In genomic region chr5:160315968-160316367, GRCh38 we compare ENCODE assay signal across 11 cellular contexts. TPM values are rescaled to one million over a fixed set of nuclear protein-coding genes. Genes with fewer than 3 reads are reported as not detected.
A peak's percentile ranks its signal among the peaks of the same experiment; 100 is the strongest.
DNase-seq lines count a peak whose midpoint lies in the region; TF ChIP-seq lines count a peak whose summit lies in the region.
"Had no signal": no experiment of that assay in that cellular context is flagged by ENCODE, and none has a peak within 500 bp of the region (broad histone marks: within the 10 kb centered on the region; RNA-seq: fewer than 3 reads in every experiment).

No MANE protein-coding gene starts in this region.

- H3K36me3 ChIP-seq in transverse colon, result no peaks in the 10 kb centered on the region
- H3K36me3 ChIP-seq: BE2C, vagina had no signal

- intact Hi-C loops in transverse colon (cut with DNase I; ENCODE audit: low total_unique reads), result no loop called here

- H3K4me3 ChIP-seq in transverse colon, result no peak overlapping the region
- H3K4me3 ChIP-seq: vagina had no signal

- no peak for TF ChIP-seq POLR2A in transverse colon (IDR thresholded peaks at IDR 0.05)

- H3K27me3 ChIP-seq in transverse colon, result peaks cover 34% of the 10 kb centered on the region
- H3K27me3 ChIP-seq: BE2C, vagina had no signal

- H3K9me3 ChIP-seq in transverse colon, result no peaks in the 10 kb centered on the region
- H3K9me3 ChIP-seq: BE2C, vagina had no signal

- peaks cover 0 to 38% (median 14%) of the 10 kb centered on the region in 4 donors for H3K4me1 ChIP-seq in transverse colon
- H3K4me1 ChIP-seq: BE2C had no signal

- no peak for TF ChIP-seq EP300 in transverse colon (IDR thresholded peaks at IDR 0.05; ENCODE audit: low read depth)

- 15 to 20% methylated on average over 1 of the region's 1 CpG for WGBS in transverse colon (ENCODE audit: low coverage in 1 of 2), 2 donors

- DNase-seq in NCI-H345 (lab: John Stamatoyannopoulos, UW) (peak; percentile 14), NCI-H345 treated with DMSO at 0.1 percent for 48 hours (lab: John Stamatoyannopoulos, UW; ENCODE audit: unreplicated experiment) (no peak), NCI-H460 (ENCODE audit: extremely low read depth, low read depth) (peak; percentile 90), dermis blood vessel endothelial cell (peak; percentile 75), transverse colon (peak; percentile 62), GM10266 (ENCODE audit: extremely low spot score) (no peak), SKM-1 treated with dmso at 0.1 percent for 144 hours (lab: John Stamatoyannopoulos, UW; ENCODE audit: unreplicated experiment) (no peak)
- no peak for DNase-seq in stimulated activated CD4-positive, alpha-beta T cell treated with anti-CD3 and anti-CD28 coated beads, Interleukin-4, amount 100 ng/mL, for 24 hours
- DNase-seq: BE2C, left cardiac atrium had no signal

- in situ Hi-C loops in transverse colon (cut with MboI; ENCODE audit: low pct_ligation_motif_present in 1 of 4, low pct_unique_long_range_greater_than_20kb in 1 of 4, low sequenced_read_pairs in 3 of 4), result no loop called here

- TF ChIP-seq CTCF in transverse colon (IDR thresholded peaks at IDR 0.05), result no peak
- TF ChIP-seq CTCF in GM10266 (IDR thresholded peaks at IDR 0.05; ENCODE audit: control insufficient read depth, insufficient read depth, low read depth, missing control alignments), result no peak

- H3K27ac ChIP-seq in transverse colon, result peak overlapping the region; percentile 45 to 47 (median 45)
- H3K27ac ChIP-seq: vagina had no signal

RNA-seq across cellular contexts. Expression of gene CCNJL, which starts 3.6 kb away (rescaled TPM):
- total RNA-seq in NCI-H460 (2014; rRNA removed; shearing (Covaris generic)), result 9.1 and 10.3 TPM in 2 replicates
- 2.4 and 4.6 TPM in 2 replicates for polyA plus RNA-seq in NCI-H460 (2014; cell fraction: nucleus; rRNA removed)
- total RNA-seq in dermis blood vessel endothelial cell, result 8.0 and 10.4 TPM in 2 replicates
- total RNA-seq in transverse colon, result 10 to 100 TPM; 23.9 to 37.6 (median 28.3) TPM

RNA-seq across cellular contexts. Expression of gene C1QTNF2, which starts 54.5 kb away (rescaled TPM):
- total RNA-seq in NCI-H460 (2014; rRNA removed; shearing (Covaris generic)), result not detected in 2 replicates
- polyA plus RNA-seq in NCI-H460 (2014; cell fraction: nucleus; rRNA removed), result 0.10 TPM in 1 of 2 replicates, not detected in the other
- total RNA-seq in dermis blood vessel endothelial cell, result 0.17 and 0.28 TPM in 2 replicates
- 1 to 10 TPM in 1 of 4 donors, under 1 TPM in 2, not detected in 1; 0.41 to 2.2 (median 0.79) TPM for total RNA-seq in transverse colon

Comparison
In these comparisons a context has a peak if more than half of its experiments do, and no peak if none do; other contexts are left out.
1. DNase-seq: peak in NCI-H345 (single experiment), NCI-H460 (single experiment), dermis blood vessel endothelial cell (single experiment) and transverse colon (single experiment); none in NCI-H345 treated with DMSO at 0.1 percent for 48 hours (single experiment), GM10266 (single experiment), SKM-1 treated with dmso at 0.1 percent for 144 hours (single experiment) and stimulated activated CD4-positive, alpha-beta T cell treated with anti-CD3 and anti-CD28 coated beads, Interleukin-4, amount 100 ng/mL, for 24 hours (single experiment).